ENCODE assay signal across 1 cellular context in the genomic region with DNA sequence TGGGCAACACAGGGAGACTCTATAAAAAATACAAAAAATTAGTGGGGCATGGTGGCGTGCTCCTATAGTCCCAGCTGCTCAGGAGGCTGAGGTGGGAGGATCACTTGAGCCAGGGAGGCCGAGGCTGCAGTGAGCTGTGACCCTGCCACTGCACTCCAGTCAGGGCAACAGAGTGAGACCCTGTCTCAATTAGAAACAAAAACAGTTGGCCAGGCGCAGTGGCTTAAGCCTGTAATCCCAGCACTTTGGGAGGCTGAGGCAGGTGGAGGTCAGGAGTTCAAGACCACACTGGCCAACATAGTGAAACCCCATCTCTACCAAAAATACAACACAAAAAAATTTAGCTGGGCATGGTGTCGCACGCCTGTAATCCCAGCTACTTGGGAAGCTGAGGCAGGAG. TPM values are rescaled to one million over a fixed set of nuclear protein-coding genes. Genes with fewer than 3 reads are reported as not detected.
"Had no signal": no experiment of that assay in that cellular context is flagged by ENCODE, and none has a peak within 500 bp of the region (broad histone marks: within the 10 kb centered on the region; RNA-seq: fewer than 3 reads in every experiment).

No MANE protein-coding gene starts in this region.

RNA-seq across cellular contexts. Expression of a gene that starts 1.8 kb away (rescaled TPM):
- total RNA-seq: mononuclear cell had no signal
